19 cellular contexts compared by ENCODE assay signal in genomic region chr5:147415663-147416062, GRCh38.
DNase-seq lines count a peak whose midpoint lies in the region; ATAC-seq and TF ChIP-seq lines count a peak whose summit lies in the region.
"Had no signal": no experiment of that assay in that cellular context is flagged by ENCODE, and none has a peak within 500 bp of the region (broad histone marks: within the 10 kb centered on the region; RNA-seq: fewer than 3 reads in every experiment).

No MANE protein-coding gene starts in this region.

- H2BK12ac ChIP-seq in H9 (ENCODE audit: insufficient read length, low read depth, low read length), result no peak overlapping the region

- no peak overlapping the region for H2BK15ac ChIP-seq in H9 (ENCODE audit: low read depth, low read length)

- whole genome bisulfite sequencing in H9 (ENCODE audit: extremely low coverage, insufficient read length, low lambda C conversion rate), result no CpG with 5 or more reads among the region's 3 CpGs
- 92 to 96% methylated on average over 2 to 3 of the region's 3 CpGs for WGBS in gastroesophageal sphincter (ENCODE audit: low coverage in 1 of 2), 2 donors
- 87% methylated on average over 3 of the region's 3 CpGs for WGBS in smooth muscle cell (ENCODE audit: low lambda C conversion rate)
- WGBS in aorta, 2 donors, result 90 to 97% methylated on average over 3 of the region's 3 CpGs

- no peak overlapping the region for H2BK20ac ChIP-seq in H9 (ENCODE audit: low read depth, low read length, poor library complexity, severe bottlenecking)

- H3K36me3 ChIP-seq in gastroesophageal sphincter, result peaks cover 0 to 58% of the 10 kb centered on the region in 2 donors
- H3K36me3 ChIP-seq in smooth muscle cell (ENCODE audit: low read depth), result no peaks in the 10 kb centered on the region
- no peaks in the 10 kb centered on the region for H3K36me3 ChIP-seq in MM.1S (replicated peaks; ENCODE audit: insufficient read depth, low read length)
- peaks cover 0 to 1% of the 10 kb centered on the region in 2 donors for H3K36me3 ChIP-seq in aorta (ENCODE audit: control insufficient read depth in 1 of 2, insufficient read depth in 2 of 2, low read length in 1 of 2)

- no peak overlapping the region for H3K4ac ChIP-seq in H9 (ENCODE audit: low read depth, low read length)

- H3K23ac ChIP-seq in H9 (ENCODE audit: insufficient read length, low read depth, low read length), result no peak overlapping the region

- TF ChIP-seq POLR2A in gastroesophageal sphincter (IDR thresholded peaks at IDR 0.05), result no peak

- H3K4me1 ChIP-seq in H9 (ENCODE audit: insufficient read depth, low read length), result no peaks in the 10 kb centered on the region
- H3K4me1 ChIP-seq in gastroesophageal sphincter, result peaks cover 52 to 97% (median 52%) of the 10 kb centered on the region in 3 donors
- peaks cover 22% of the 10 kb centered on the region for H3K4me1 ChIP-seq in smooth muscle cell (ENCODE audit: low read depth)
- no peaks in the 10 kb centered on the region for H3K4me1 ChIP-seq in MM.1S (ENCODE audit: low read length)
- H3K4me1 ChIP-seq in aorta (ENCODE audit: control insufficient read depth in 1 of 2, insufficient read depth in 2 of 2, low read length in 2 of 2), result peaks cover 5 to 31% of the 10 kb centered on the region in 2 donors

- ATAC-seq in gastroesophageal sphincter (no peak), aorta (ENCODE audit: low FRiP score) (no peak)
- no peak for ATAC-seq in activated naive CD4-positive, alpha-beta T cell treated with anti-CD3 and anti-CD28 coated beads, Interleukin-2, amount 50 U/mL, for 72 hours

- H3K79me1 ChIP-seq in H9 (ENCODE audit: insufficient read depth, low read depth, low read length, poor library complexity, severe bottlenecking), result peaks cover 15% of the 10 kb centered on the region

- peak overlapping the region in 2 of 3 experiments; percentile 20 to 41; a peak in 1 of 7 replicates for H3K27ac Mint-ChIP-seq in H9
- peak overlapping the region in 4 of 5 experiments; percentile 29 to 78 (median 45) for H3K27ac Mint-ChIP-seq in brain
- H3K27ac Mint-ChIP-seq in activated naive CD4-positive, alpha-beta T cell treated with anti-CD3 and anti-CD28 coated beads, Interleukin-2, amount 50 U/mL, for 72 hours, result no peak overlapping the region
- H3K27ac Mint-ChIP-seq: CD4-positive, alpha-beta memory T cell had no signal

- H3K27me3 Mint-ChIP-seq in H9 (ENCODE audit: low read depth) (no peaks in the 10 kb centered on the region; the same call in 1 of the 2 replicates), brain (no peaks in the 10 kb centered on the region)

- TF ChIP-seq CTCF in H9 (conservative IDR thresholded peaks at IDR 0.05), result no peak
- no peak for TF ChIP-seq CTCF in brain (conservative IDR thresholded peaks at IDR 0.05)
- no peak for TF ChIP-seq CTCF in gastroesophageal sphincter (IDR thresholded peaks at IDR 0.05)
- TF ChIP-seq CTCF in smooth muscle cell (IDR thresholded peaks at IDR 0.05; ENCODE audit: borderline replicate concordance, insufficient read depth, poor library complexity, severe bottlenecking), result no peak
- TF ChIP-seq CTCF in MM.1S (IDR thresholded peaks at IDR 0.05; ENCODE audit: low read length), result no peak

- no peaks in the 10 kb centered on the region for H3K27me3 ChIP-seq in H9 (ENCODE audit: insufficient read depth, low read length)
- H3K27me3 ChIP-seq in gastroesophageal sphincter, result no peaks in the 10 kb centered on the region
- no peaks in the 10 kb centered on the region for H3K27me3 ChIP-seq in smooth muscle cell (ENCODE audit: low read depth)
- H3K27me3 ChIP-seq in MM.1S (replicated peaks; ENCODE audit: insufficient read depth, low read length), result no peaks in the 10 kb centered on the region
- H3K27me3 ChIP-seq in aorta (ENCODE audit: control insufficient read depth in 1 of 2, insufficient read depth in 2 of 2, low read length in 1 of 2), result no peaks in the 10 kb centered on the region
- H3K27me3 ChIP-seq: BE2C had no signal

- no peak overlapping the region for H4K91ac ChIP-seq in H9 (ENCODE audit: insufficient read length, low read depth, low read length)

- H3K4me2 ChIP-seq in H9 (ENCODE audit: insufficient read depth, insufficient read length, low read length) (no peak overlapping the region), smooth muscle cell (no peak overlapping the region), MM.1S (ENCODE audit: low read depth, low read length) (no peak overlapping the region)
- H3K4me2 ChIP-seq: KMS-11, PC-9 had no signal

- H3K14ac ChIP-seq in H9 (ENCODE audit: insufficient read depth, low read length), result no peak overlapping the region

- H3F3A ChIP-seq in smooth muscle cell (ENCODE audit: low read depth) (peaks cover 5% of the 10 kb centered on the region), MM.1S (ENCODE audit: insufficient read depth, low read length) (no peaks in the 10 kb centered on the region)

- no peak overlapping the region for H2BK5ac ChIP-seq in H9 (ENCODE audit: insufficient read length, low read length)

- H3T11ph ChIP-seq in H9 (ENCODE audit: low read length), result no peak overlapping the region

- H4K20me1 ChIP-seq in H9 (ENCODE audit: control insufficient read depth, insufficient read depth, insufficient read length) (no peaks in the 10 kb centered on the region), smooth muscle cell (ENCODE audit: low read depth) (peaks cover 4% of the 10 kb centered on the region), MM.1S (ENCODE audit: insufficient read depth, low read length) (no peaks in the 10 kb centered on the region)

- H3K56ac ChIP-seq in H9 (ENCODE audit: insufficient read length, low read depth, low read length), result no peak overlapping the region

- H3K4me3 Mint-ChIP-seq in H9, result no peak overlapping the region
- H3K4me3 Mint-ChIP-seq in brain, result no peak overlapping the region
- H3K4me3 Mint-ChIP-seq: CD4-positive, alpha-beta memory T cell had no signal

- no peak overlapping the region for H3K4me3 ChIP-seq in gastroesophageal sphincter
- no peak overlapping the region for H3K4me3 ChIP-seq in smooth muscle cell
- no peak overlapping the region for H3K4me3 ChIP-seq in MM.1S (ENCODE audit: low read length)
- H3K4me3 ChIP-seq in aorta (ENCODE audit: low read length in 2 of 2), result no peak overlapping the region
- H3K4me3 ChIP-seq: PC-9 had no signal

- H2AK5ac ChIP-seq in H9 (ENCODE audit: insufficient read length, low read length), result no peak overlapping the region

- H4K5ac ChIP-seq in H9 (ENCODE audit: insufficient read length, low read depth, low read length), result no peak overlapping the region

- H4K8ac ChIP-seq in H9 (replicated peaks; ENCODE audit: insufficient read length, low read depth, low read length), result no peak overlapping the region

- H3K9me3 ChIP-seq in H9 (ENCODE audit: control insufficient read depth, low read depth, low read length), result no peaks in the 10 kb centered on the region
- no peaks in the 10 kb centered on the region for H3K9me3 ChIP-seq in gastroesophageal sphincter
- no peaks in the 10 kb centered on the region for H3K9me3 ChIP-seq in smooth muscle cell (replicated peaks; ENCODE audit: low read depth)
- no peaks in the 10 kb centered on the region for H3K9me3 ChIP-seq in MM.1S (replicated peaks; ENCODE audit: insufficient read depth, low read length)
- H3K9me3 ChIP-seq in aorta (ENCODE audit: control insufficient read depth, low read length), result no peaks in the 10 kb centered on the region
- H3K9me3 ChIP-seq: BE2C had no signal

- H3K9ac ChIP-seq in H9 (ENCODE audit: extremely low read depth, insufficient read length, low read length), result no peak overlapping the region
- no peak overlapping the region for H3K9ac ChIP-seq in smooth muscle cell (ENCODE audit: low read depth)
- no peak overlapping the region for H3K9ac ChIP-seq in MM.1S (ENCODE audit: low read length)
- H3K9ac ChIP-seq: KMS-11 had no signal

- H2BK120ac ChIP-seq in H9 (ENCODE audit: low read depth, low read length, poor library complexity, severe bottlenecking), result no peak overlapping the region

- H3K36me3 Mint-ChIP-seq in H9 (ENCODE audit: insufficient read depth in 1 of 3, low read depth in 3 of 3), result peaks cover 73 to 98% (median 97%) of the 10 kb centered on the region in 3 experiments
- H3K36me3 Mint-ChIP-seq in brain, result peaks cover 83% of the 10 kb centered on the region
- no peaks in the 10 kb centered on the region for H3K36me3 Mint-ChIP-seq in activated naive CD4-positive, alpha-beta T cell treated with anti-CD3 and anti-CD28 coated beads, Interleukin-2, amount 50 U/mL, for 72 hours
- H3K36me3 Mint-ChIP-seq: CD4-positive, alpha-beta memory T cell had no signal

- H3K4me1 Mint-ChIP-seq in H9 (peaks cover under 1 to 7% of the 10 kb centered on the region in 2 experiments; a peak in 3 of 4 replicates), brain (peaks cover 73% of the 10 kb centered on the region)
- H3K4me1 Mint-ChIP-seq: CD4-positive, alpha-beta memory T cell had no signal

- no peaks in the 10 kb centered on the region for H3K9me3 Mint-ChIP-seq in H9
- no peaks in the 10 kb centered on the region for H3K9me3 Mint-ChIP-seq in brain
- H3K9me3 Mint-ChIP-seq in activated naive CD4-positive, alpha-beta T cell treated with anti-CD3 and anti-CD28 coated beads, Interleukin-2, amount 50 U/mL, for 72 hours, result peaks cover 0 to under 1% of the 10 kb centered on the region in 2 donors

- DNase-seq in H9, result no peak
- DNase-seq in smooth muscle cell (lab: John Stamatoyannopoulos, UW; ENCODE audit: unreplicated experiment), result no peak
- DNase-seq in MM.1S, result no peak
- no peak for DNase-seq in aorta
- no peak for DNase-seq in NK-92 treated with Interleukin-12 subunit alpha and Interleukin-12 subunit beta, amount 100 ng/mL, for 24 hours (lab: John Stamatoyannopoulos, UW)
- no peak for DNase-seq in activated naive CD4-positive, alpha-beta T cell treated with anti-CD3 and anti-CD28 coated beads, Interleukin-2, amount 50 U/mL, for 72 hours (ENCODE audit: low spot score in 2 of 2)
- DNase-seq: 8988T; BE2C; CD4-positive, alpha-beta memory T cell; DMS79; NCI-H1048; NCI-H1436 treated with DMSO at 0.1 percent for 48 hours; NCI-H2029 treated with DMSO at 0.1 percent for 48 hours; NCI-H510A; NCI-H82; PC-9 had no signal

- H3K27ac ChIP-seq in H9 (ENCODE audit: insufficient read length, low read depth, low read length) (no peak overlapping the region), gastroesophageal sphincter (peak overlapping the region; percentile 84 to 94 (median 92)), smooth muscle cell (ENCODE audit: low read depth) (peak overlapping the region; percentile 59), MM.1S (ENCODE audit: low read length) (no peak overlapping the region), aorta (ENCODE audit: low read depth in 1 of 2, low read length in 2 of 2) (peak overlapping the region in 1 of 2 donors; percentile 16)
- H3K27ac ChIP-seq: KMS-11, PC-9 had no signal

- H3K79me2 ChIP-seq in H9 (ENCODE audit: insufficient read depth, low read length) (peaks cover 5% of the 10 kb centered on the region), smooth muscle cell (ENCODE audit: low read depth) (peaks cover 17% of the 10 kb centered on the region), MM.1S (ENCODE audit: low read length) (no peaks in the 10 kb centered on the region)

- TF ChIP-seq EP300 in gastroesophageal sphincter (IDR thresholded peaks at IDR 0.05), result no peak

- no peak overlapping the region for H2AFZ ChIP-seq in H9 (ENCODE audit: low read length)
- H2AFZ ChIP-seq in smooth muscle cell (ENCODE audit: low read depth), result no peak overlapping the region
- H2AFZ ChIP-seq in MM.1S (ENCODE audit: low read length), result no peak overlapping the region
- H2AFZ ChIP-seq: PC-9 had no signal

- H3K18ac ChIP-seq in H9 (ENCODE audit: insufficient read length, low read depth, low read length), result no peak overlapping the region

- no peaks in the 10 kb centered on the region for H3K23me2 ChIP-seq in H9 (ENCODE audit: insufficient read length, low read depth, low read length, poor library complexity, severe bottlenecking)

- H3K9me2 ChIP-seq in MM.1S (replicated peaks; ENCODE audit: insufficient read depth, low read length), result no peaks in the 10 kb centered on the region

- intact Hi-C loops in aorta (cut with DNase I), result loop anchor here in 1 of 2 donors (5.0 kb wide), 1 partner anchor 37 kb away; no protein-coding TSS in a partner anchor

Comparison
In these comparisons a context has a peak if more than half of its experiments do, and no peak if none do; other contexts are left out.
1. H3K27ac ChIP-seq: peak in gastroesophageal sphincter (4 of 4) and smooth muscle cell (single experiment); none in H9 (single experiment) and MM.1S (single experiment).
2. H3K27ac Mint-ChIP-seq: peak in H9 (2 of 3) and brain (4 of 5); none in activated naive CD4-positive, alpha-beta T cell treated with anti-CD3 and anti-CD28 coated beads, Interleukin-2, amount 50 U/mL, for 72 hours (0 of 2).